Comparison of ENCODE assay signal across 1 cellular context in the genomic region with DNA sequence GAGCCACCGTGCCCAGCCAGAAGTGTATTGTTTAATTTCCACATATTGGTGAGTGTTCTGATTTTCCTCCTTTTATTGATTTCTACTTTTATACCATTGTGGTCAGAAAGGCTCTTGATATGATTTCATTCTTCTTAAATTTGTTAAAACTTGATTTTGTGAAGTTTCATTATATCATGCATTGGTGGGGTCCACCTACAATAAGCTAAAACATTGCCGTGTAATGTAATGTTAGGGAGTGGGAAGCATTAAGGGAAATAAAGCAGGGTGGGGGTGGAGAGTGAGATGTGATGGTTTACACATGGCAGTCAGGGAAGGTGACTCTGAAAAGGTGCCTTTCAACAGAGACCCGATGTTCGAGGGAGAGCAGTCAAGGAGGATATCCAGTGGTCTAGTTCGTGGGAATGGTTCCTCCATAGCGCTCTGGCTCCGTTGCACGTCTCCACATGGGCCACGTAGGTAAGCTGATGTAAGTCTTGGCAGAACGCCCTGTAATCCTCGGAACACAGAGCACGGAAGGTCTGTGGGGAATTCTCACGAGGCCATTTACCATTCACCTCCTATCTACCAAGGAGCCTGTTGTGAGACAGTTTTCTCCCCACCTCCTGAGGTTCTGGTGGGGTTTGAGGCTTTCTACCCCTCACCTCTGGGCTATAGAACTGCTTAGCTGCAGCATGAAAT.
TF ChIP-seq lines count a peak whose summit lies in the region.

No MANE protein-coding gene starts in this region.

TF ChIP-seq in A549, 52 proteins besides CTCF, POLR2A, EP300 and RAD21 (continued from another document):
- TF ChIP-seq ZFP36 (IDR thresholded peaks at IDR 0.05; ENCODE audit: borderline replicate concordance, partially characterized antibody) (no peak), CEBPB (IDR thresholded peaks at IDR 0.05) (no peak), MYC (IDR thresholded peaks at IDR 0.05; ENCODE audit: borderline replicate concordance, low read length) (no peak), HOXB5 (CRISPR knock-in tag; IDR thresholded peaks at IDR 0.05) (no peak), RCOR1 (IDR thresholded peaks at IDR 0.05; ENCODE audit: low read depth, low read length) (no peak), HDAC2 (IDR thresholded peaks at IDR 0.05) (no peak), MAFK (IDR thresholded peaks at IDR 0.05; ENCODE audit: partially characterized antibody) (no peak), SREBF2 (IDR thresholded peaks at IDR 0.05) (no peak), EHMT2 (IDR thresholded peaks at IDR 0.05; ENCODE audit: low read depth) (no peak), ZC3H11A (IDR thresholded peaks at IDR 0.05) (no peak), HEYL (CRISPR knock-in tag; IDR thresholded peaks at IDR 0.05) (no peak), PHF8 (IDR thresholded peaks at IDR 0.05; ENCODE audit: borderline replicate concordance, low read depth) (no peak), HOXB13 (CRISPR knock-in tag; IDR thresholded peaks at IDR 0.05; ENCODE audit: low read depth) (no peak), RFX5 (IDR thresholded peaks at IDR 0.05) (no peak)
- TF ChIP-seq, protein P1, sequence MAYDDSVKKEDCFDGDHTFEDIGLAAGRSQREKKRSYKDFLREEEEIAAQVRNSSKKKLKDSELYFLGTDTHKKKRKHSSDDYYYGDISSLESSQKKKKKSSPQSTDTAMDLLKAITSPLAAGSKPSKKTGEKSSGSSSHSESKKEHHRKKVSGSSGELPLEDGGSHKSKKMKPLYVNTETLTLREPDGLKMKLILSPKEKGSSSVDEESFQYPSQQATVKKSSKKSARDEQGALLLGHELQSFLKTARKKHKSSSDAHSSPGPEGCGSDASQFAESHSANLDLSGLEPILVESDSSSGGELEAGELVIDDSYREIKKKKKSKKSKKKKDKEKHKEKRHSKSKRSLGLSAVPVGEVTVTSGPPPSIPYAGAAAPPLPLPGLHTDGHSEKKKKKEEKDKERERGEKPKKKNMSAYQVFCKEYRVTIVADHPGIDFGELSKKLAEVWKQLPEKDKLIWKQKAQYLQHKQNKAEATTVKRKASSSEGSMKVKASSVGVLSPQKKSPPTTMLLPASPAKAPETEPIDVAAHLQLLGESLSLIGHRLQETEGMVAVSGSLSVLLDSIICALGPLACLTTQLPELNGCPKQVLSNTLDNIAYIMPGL (CRISPR knock-in tag; IDR thresholded peaks at IDR 0.05; ENCODE audit: borderline replicate concordance) = no peak
